8 cellular contexts compared by ENCODE assay signal in genomic region chr10:22630229-22631174, GRCh38.
DNase-seq lines count a peak whose midpoint lies in the region; ATAC-seq and TF ChIP-seq lines count a peak whose summit lies in the region.

No MANE protein-coding gene starts in this region.

- H3K36me3 ChIP-seq in HUES6 (ENCODE audit: control insufficient read depth, insufficient read depth, low read length) (no peaks in the 10 kb centered on the region), hepatocyte (replicated peaks; ENCODE audit: insufficient read depth, low read depth) (no peaks in the 10 kb centered on the region), thyroid gland (no peaks in the 10 kb centered on the region), MG63 (no peaks in the 10 kb centered on the region)

- H3K4me3 Mint-ChIP-seq in activated naive CD8-positive, alpha-beta T cell treated with anti-CD3 and anti-CD28 coated beads for 36 hours: peak overlapping the region; percentile 69

- H2AFZ ChIP-seq in hepatocyte: no peak overlapping the region

- TF ChIP-seq CTCF in GM13976 (IDR thresholded peaks at IDR 0.05; ENCODE audit: borderline replicate concordance, control extremely low read depth, extremely low read depth, insufficient read depth, missing control alignments) (no peak), hepatocyte (IDR thresholded peaks at IDR 0.05; ENCODE audit: poor library complexity) (no peak), thyroid gland (IDR thresholded peaks at IDR 0.05) (no peak)

- ATAC-seq in GM21619 (IDR thresholded peaks at IDR 0.05; ENCODE audit: unreplicated experiment): peak; percentile 86

- DNase-seq in GM13976 (ENCODE audit: low spot score) (peak; percentile 66), hepatocyte (ENCODE audit: low spot score) (no peak), thyroid gland (no peak), retina (no peak), MG63 (no peak)
- DNase-seq in activated naive CD8-positive, alpha-beta T cell treated with anti-CD3 and anti-CD28 coated beads for 36 hours: peak; percentile 37

- peak overlapping the region; percentile 21 for H3K4me2 ChIP-seq in hepatocyte

- H3K4me1 ChIP-seq in HUES6 (ENCODE audit: control insufficient read depth, insufficient read depth, low read length) (peaks cover 40% of the 10 kb centered on the region), hepatocyte (ENCODE audit: insufficient read depth) (peaks cover 13% of the 10 kb centered on the region), thyroid gland (peaks cover 2 to 20% of the 10 kb centered on the region in 2 donors)

- peaks cover 48% of the 10 kb centered on the region for H3K36me3 Mint-ChIP-seq in activated naive CD8-positive, alpha-beta T cell treated with anti-CD3 and anti-CD28 coated beads for 36 hours

- 83% methylated on average over 7 of the region's 7 CpGs for WGBS in hepatocyte (ENCODE audit: low lambda C conversion rate, missing lambda C conversion rate)
- 79 to 86% methylated on average over 7 of the region's 7 CpGs for WGBS in thyroid gland, 2 donors

- no peaks in the 10 kb centered on the region for H3K9me2 ChIP-seq in hepatocyte (replicated peaks; ENCODE audit: insufficient read depth)

- no peak overlapping the region for H3K9ac ChIP-seq in HUES6 (ENCODE audit: low read length)

- no peak overlapping the region for H3K4me3 ChIP-seq in HUES6 (ENCODE audit: low read depth, low read length)
- no peak overlapping the region for H3K4me3 ChIP-seq in hepatocyte
- no peak overlapping the region for H3K4me3 ChIP-seq in thyroid gland (replicated peaks in 1 of 3)
- no peak overlapping the region for H3K4me3 ChIP-seq in MG63

- H3K27ac ChIP-seq in HUES6 (ENCODE audit: low read depth, low read length) (peak overlapping the region; percentile 51; the same call in 1 of the 2 replicates), hepatocyte (peak overlapping the region; percentile 50), thyroid gland (peak overlapping the region in 2 of 3 donors; percentile 13 to 25)

- intact Hi-C loops in thyroid gland (cut with DNase I): no loop called here

- H3K27me3 ChIP-seq in HUES6 (ENCODE audit: control insufficient read depth, insufficient read depth, low read length): no peaks in the 10 kb centered on the region
- no peaks in the 10 kb centered on the region for H3K27me3 ChIP-seq in hepatocyte
- no peaks in the 10 kb centered on the region for H3K27me3 ChIP-seq in thyroid gland
- H3K27me3 ChIP-seq in MG63: no peaks in the 10 kb centered on the region

- H3K9me3 ChIP-seq in HUES6 (ENCODE audit: control insufficient read depth, insufficient read depth, low read depth, low read length) (no peaks in the 10 kb centered on the region), hepatocyte (ENCODE audit: low read depth) (no peaks in the 10 kb centered on the region), thyroid gland (no peaks in the 10 kb centered on the region), MG63 (no peaks in the 10 kb centered on the region)

- TF ChIP-seq POLR2A in thyroid gland (IDR thresholded peaks at IDR 0.05): no peak

- peaks cover 1% of the 10 kb centered on the region for H3K9me3 Mint-ChIP-seq in activated naive CD8-positive, alpha-beta T cell treated with anti-CD3 and anti-CD28 coated beads for 36 hours

- no peaks in the 10 kb centered on the region for H4K20me1 ChIP-seq in hepatocyte (ENCODE audit: insufficient read depth, poor library complexity, severe bottlenecking)

- H3K79me2 ChIP-seq in hepatocyte: peaks cover 43% of the 10 kb centered on the region

- H3K4me1 Mint-ChIP-seq in activated naive CD8-positive, alpha-beta T cell treated with anti-CD3 and anti-CD28 coated beads for 36 hours: peaks cover 91% of the 10 kb centered on the region

- H3K27ac Mint-ChIP-seq in activated naive CD8-positive, alpha-beta T cell treated with anti-CD3 and anti-CD28 coated beads for 36 hours: peak overlapping the region; percentile 96

- no peaks in the 10 kb centered on the region for H3K27me3 Mint-ChIP-seq in activated naive CD8-positive, alpha-beta T cell treated with anti-CD3 and anti-CD28 coated beads for 36 hours

- in situ Hi-C loops in GM13976 (cut with MboI; ENCODE audit: low sequenced_read_pairs, unreplicated experiment): no loop called here

Comparison
In these comparisons a context has a peak if more than half of its experiments do, and no peak if none do; other contexts are left out.
1. DNase-seq: peak in GM13976 (single experiment) and activated naive CD8-positive, alpha-beta T cell treated with anti-CD3 and anti-CD28 coated beads for 36 hours (single experiment); none in hepatocyte (single experiment), thyroid gland (0 of 2), retina (single experiment) and MG63 (single experiment).
2. Peak in every context shown above with its lines, with median percentiles within 50 percentile points of each other: H3K27ac ChIP-seq.